In genomic region chr17:9576521-9577401, GRCh38 we compare ENCODE assay signal across 8 cellular contexts. TPM values are rescaled to one million over a fixed set of nuclear protein-coding genes. Genes with fewer than 3 reads are reported as not detected.
DNase-seq lines count a peak whose midpoint lies in the region; ATAC-seq and TF ChIP-seq lines count a peak whose summit lies in the region.

Gene CFAP52, plus strand, starts transcription at chr17:9576642. Its CDS starts 54 bp downstream, at chr17:9576696.

- H3K9me3 ChIP-seq in gastrocnemius medialis: no peaks in the 10 kb centered on the region

- H3K4me3 ChIP-seq in brain microvascular endothelial cell (ENCODE audit: low read depth, low read length) (peak within 1 kb of the TSS; percentile 89), iPS-11a (ENCODE audit: low read depth, low read length) (peak within 1 kb of the TSS; percentile 78), gastrocnemius medialis (peak within 1 kb of the TSS; percentile 77 to 93 (median 84))

- H3K27me3 ChIP-seq in brain microvascular endothelial cell (replicated peaks): no peaks in the 10 kb centered on the region
- no peaks in the 10 kb centered on the region for H3K27me3 ChIP-seq in gastrocnemius medialis

- intact Hi-C loops in gastrocnemius medialis (cut with DNase I; ENCODE audit: low total_unique reads): no loop called here

- peak; percentile 77 to 79 for ATAC-seq in gastrocnemius medialis
- ATAC-seq in GM18861 (IDR thresholded peaks at IDR 0.05; ENCODE audit: unreplicated experiment): no peak

- in situ Hi-C loops in brain microvascular endothelial cell (cut with HindIII; ENCODE audit: low pct_ligation_motif_present, low sequenced_read_pairs): no loop called here
- in situ Hi-C loops in gastrocnemius medialis (cut with MboI; ENCODE audit: low sequenced_read_pairs in 4 of 4): no loop called here

- H3K4me1 ChIP-seq in gastrocnemius medialis: peaks cover 17 to 29% of the 10 kb centered on the region in 2 donors

- no peak within 1 kb of the TSS for H3K27ac ChIP-seq in brain microvascular endothelial cell
- peak within 1 kb of the TSS; percentile 55 to 76 (median 71) for H3K27ac ChIP-seq in gastrocnemius medialis

- H3K36me3 ChIP-seq in brain microvascular endothelial cell (replicated peaks): no peaks in the 10 kb centered on the region
- no peaks in the 10 kb centered on the region for H3K36me3 ChIP-seq in gastrocnemius medialis

- TF ChIP-seq CTCF in AG09319 (IDR thresholded peaks at IDR 0.05; ENCODE audit: low read depth, low read length) (peak; percentile 79), brain microvascular endothelial cell (IDR thresholded peaks at IDR 0.05; ENCODE audit: low read depth, low read length, missing control alignments) (peak; percentile 88), gastrocnemius medialis (IDR thresholded peaks at IDR 0.05 in 4 of 5, conservative IDR thresholded peaks at IDR 0.05 in 1 of 5) (peak in 3 of 5 experiments; percentile 26 to 57 (median 48))

- no peak for TF ChIP-seq POLR2A in gastrocnemius medialis (IDR thresholded peaks at IDR 0.05)

- DNase-seq in AG09319 (ENCODE audit: extremely low read depth, low read depth): peak; percentile 49
- DNase-seq in GM19240 (ENCODE audit: insufficient read length, low spot score): peak; percentile 30
- peak; percentile 85 for DNase-seq in NCI-H1105 (lab: John Stamatoyannopoulos, UW)
- DNase-seq in UCSD-AML1 (lab: John Stamatoyannopoulos, UW; ENCODE audit: unreplicated experiment): peak; percentile 60
- DNase-seq in brain microvascular endothelial cell: peak; percentile 64
- DNase-seq in gastrocnemius medialis: peak; percentile 26 to 52

RNA-seq across cellular contexts. Expression of gene CFAP52, which starts in this region (rescaled TPM):
- not detected for total RNA-seq in gastrocnemius medialis

Comparison
In these comparisons a context has a peak if more than half of its experiments do, and no peak if none do; other contexts are left out.
1. Peak in DNase-seq, ATAC-seq, H3K4me3 ChIP-seq and H3K27ac ChIP-seq in gastrocnemius medialis; RNA of the gene not detected or under 1 TPM.
2. DNase-seq: peak in every context shown above with its lines; median percentile 85 in NCI-H1105; 64 in brain microvascular endothelial cell; 60 in UCSD-AML1; 49 in AG09319; 39 in gastrocnemius medialis; 30 in GM19240.